28 cellular contexts compared by ENCODE assay signal in genomic region chr10:91668935-91669334, GRCh38. TPM values are rescaled to one million over a fixed set of nuclear protein-coding genes. Genes with fewer than 3 reads are reported as not detected.
"Had no signal": no experiment of that assay in that cellular context is flagged by ENCODE, and none has a peak within 500 bp of the region (broad histone marks: within the 10 kb centered on the region; RNA-seq: fewer than 3 reads in every experiment).

No MANE protein-coding gene starts in this region.

- H3K36me3 Mint-ChIP-seq: mesothelial cell of epicardium; naive thymus-derived CD4-positive, alpha-beta T cell; natural killer cell treated with Interleukin-12 subunit alpha and Interleukin-12 subunit beta and Interleukin-15 and Interleukin-18, amount 100 ng/mL, for 72 hours; stimulated activated naive B cell treated with anti-CD40 and anti-IgM and Interleukin-4, amounts not matched to agents 10 μg/mL and 1 μg/mL and 100 μg/mL, for 72 hours had no signal

- H3K27ac ChIP-seq: left ventricle myocardium inferior, pancreas, prostate gland, skin epidermis, stomach, testis, thyroid gland, transverse colon, upper lobe of left lung, vagina had no signal

- FAIRE-seq: pancreas had no signal

- H3K4me1 ChIP-seq: pancreas, prostate gland, testis, thyroid gland, transverse colon, vagina had no signal

- H3K4me3 Mint-ChIP-seq: mesothelial cell of epicardium; naive thymus-derived CD4-positive, alpha-beta T cell; natural killer cell treated with Interleukin-12 subunit alpha and Interleukin-12 subunit beta and Interleukin-15 and Interleukin-18, amount 100 ng/mL, for 72 hours; stimulated activated naive B cell treated with anti-CD40 and anti-IgM and Interleukin-4, amounts not matched to agents 10 μg/mL and 1 μg/mL and 100 μg/mL, for 72 hours had no signal

- H3K36me3 ChIP-seq: left ventricle myocardium inferior, pancreas, prostate gland, stomach, thyroid gland, transverse colon, upper lobe of left lung, vagina had no signal

- H3K27ac Mint-ChIP-seq: mesothelial cell of epicardium; naive thymus-derived CD4-positive, alpha-beta T cell; natural killer cell treated with Interleukin-12 subunit alpha and Interleukin-12 subunit beta and Interleukin-15 and Interleukin-18, amount 100 ng/mL, for 72 hours; stimulated activated naive B cell treated with anti-CD40 and anti-IgM and Interleukin-4, amounts not matched to agents 10 μg/mL and 1 μg/mL and 100 μg/mL, for 72 hours had no signal

- H3K27me3 ChIP-seq: pancreas, stomach, testis, thyroid gland, transverse colon, upper lobe of left lung, vagina had no signal

- H3K4me1 Mint-ChIP-seq: stimulated activated naive B cell treated with anti-CD40 and anti-IgM and Interleukin-4, amounts not matched to agents 10 μg/mL and 1 μg/mL and 100 μg/mL, for 72 hours had no signal

- DNase-seq: hippocampal formation; islet precursor cell; left ventricle myocardium inferior; mesendoderm; naive thymus-derived CD4-positive, alpha-beta T cell; nucleus accumbens; pancreas; posterior cingulate gyrus; retina; right cardiac atrium; stimulated activated CD4-positive, alpha-beta T cell treated with anti-CD3 and anti-CD28 coated beads, Interleukin-12 subunit alpha, Interleukin-12 subunit beta, amount 100 ng/mL, for 4 hours; stimulated activated CD4-positive, alpha-beta T cell treated with anti-CD3 and anti-CD28 coated beads, Interleukin-15, amount 100 ng/mL, for 24 hours; stimulated activated CD4-positive, alpha-beta T cell treated with anti-CD3 and anti-CD28 coated beads, Interleukin-2, amount 100 ng/mL, for 24 hours; stimulated activated CD4-positive, alpha-beta T cell treated with anti-CD3 and anti-CD28 coated beads, Interleukin-4, amount 100 ng/mL, for 1 hour; stimulated activated naive B cell treated with anti-CD40 and anti-IgM and Interleukin-4, amounts not matched to agents 10 μg/mL and 1 μg/mL and 100 μg/mL, for 72 hours; stimulated activated naive CD8-positive, alpha-beta T cell treated with anti-CD3 and anti-CD28 coated beads, Interleukin-15, Interleukin-2, amounts not matched to agents 100 U/mL and 50 U/mL, for 24 hours; stomach; testis; thyroid gland; transverse colon; upper lobe of left lung had no signal

- H3K9me3 Mint-ChIP-seq: natural killer cell treated with Interleukin-12 subunit alpha and Interleukin-12 subunit beta and Interleukin-15 and Interleukin-18, amount 100 ng/mL, for 72 hours; stimulated activated naive B cell treated with anti-CD40 and anti-IgM and Interleukin-4, amounts not matched to agents 10 μg/mL and 1 μg/mL and 100 μg/mL, for 72 hours had no signal

- ATAC-seq: naive thymus-derived CD4-positive, alpha-beta T cell; natural killer cell treated with Interleukin-12 subunit alpha and Interleukin-12 subunit beta and Interleukin-15 and Interleukin-18, amount 100 ng/mL, for 72 hours; pancreas; right cardiac atrium; sciatic nerve; stimulated activated naive B cell treated with anti-CD40 and anti-IgM and Interleukin-4, amounts not matched to agents 10 μg/mL and 1 μg/mL and 100 μg/mL, for 72 hours; stimulated activated naive CD8-positive, alpha-beta T cell treated with anti-CD3 and anti-CD28 coated beads, Interleukin-15, Interleukin-2, amounts not matched to agents 100 U/mL and 50 U/mL, for 24 hours had no signal

- H3K4me3 ChIP-seq: left ventricle myocardium inferior, lung, pancreas, prostate gland, skin epidermis, stomach, testis, thyroid gland, transverse colon, upper lobe of left lung, vagina had no signal

- H3K9me3 ChIP-seq: left ventricle myocardium inferior, pancreas, prostate gland, stomach, testis, thyroid gland, transverse colon, upper lobe of left lung, vagina had no signal

RNA-seq across cellular contexts. Expression of gene PPP1R3C, which starts 36.1 kb away (rescaled TPM):
- total RNA-seq: natural killer cell treated with Interleukin-12 subunit alpha and Interleukin-12 subunit beta and Interleukin-15 and Interleukin-18, amount 100 ng/mL, for 72 hours had no signal
- polyA plus RNA-seq: naive thymus-derived CD4-positive, alpha-beta T cell had no signal
